8 cellular contexts compared by ENCODE assay signal in the genomic region with DNA sequence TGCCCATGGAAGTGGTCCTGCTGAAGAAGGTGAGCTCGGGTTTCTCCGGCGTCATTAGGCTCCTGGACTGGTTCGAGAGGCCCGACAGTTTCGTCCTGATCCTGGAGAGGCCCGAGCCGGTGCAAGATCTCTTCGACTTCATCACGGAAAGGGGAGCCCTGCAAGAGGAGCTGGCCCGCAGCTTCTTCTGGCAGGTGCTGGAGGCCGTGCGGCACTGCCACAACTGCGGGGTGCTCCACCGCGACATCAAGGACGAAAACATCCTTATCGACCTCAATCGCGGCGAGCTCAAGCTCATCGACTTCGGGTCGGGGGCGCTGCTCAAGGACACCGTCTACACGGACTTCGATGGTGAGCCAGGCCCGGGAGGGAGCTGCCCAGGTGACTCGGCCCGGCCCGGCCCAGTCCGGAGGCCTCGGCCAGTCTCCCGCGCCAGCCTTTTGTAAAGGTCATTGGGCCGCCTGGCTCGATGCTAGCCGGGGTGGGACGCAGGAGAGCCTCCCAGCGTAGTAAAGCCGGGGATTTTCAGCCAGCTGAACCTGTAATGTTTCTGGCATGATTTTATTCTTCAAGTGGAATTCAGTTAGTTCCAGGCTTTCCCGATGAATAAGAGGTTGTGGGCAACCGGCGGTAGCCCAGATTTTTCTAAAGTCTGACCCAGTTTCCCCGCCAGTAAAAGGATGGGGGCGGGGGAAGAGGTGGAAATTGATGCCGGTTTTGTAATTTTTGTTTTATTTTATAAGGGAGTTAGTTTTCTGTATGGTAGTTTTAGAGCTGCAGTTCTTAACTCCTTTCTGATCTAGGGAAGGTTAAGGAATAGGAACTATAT. TPM values are rescaled to one million over a fixed set of nuclear protein-coding genes. Genes with fewer than 3 reads are reported as not detected.
DNase-seq lines count a peak whose midpoint lies in the region; ATAC-seq and TF ChIP-seq lines count a peak whose summit lies in the region.

No MANE protein-coding gene starts in this region.

- H3K27me3 Mint-ChIP-seq in activated T-helper 17 cell treated with anti-CD3 and anti-CD28 coated beads, Interleukin-2, amount 50 U/mL, for 72 hours: no peaks in the 10 kb centered on the region
- H3K27me3 Mint-ChIP-seq in neural crest cell (ENCODE audit: low read depth): peaks cover 37% of the 10 kb centered on the region

- DNase-seq in EL (peak; percentile 68), NCI-H2029 treated with DMSO at 0.1 percent for 48 hours (lab: John Stamatoyannopoulos, UW) (peak; percentile 48), fibroblast of villous mesenchyme (ENCODE audit: low read depth) (no peak), neural crest cell (ENCODE audit: low read depth, low spot score) (peak; percentile 14), cortex of kidney (lab: John Stamatoyannopoulos, UW) (no peak), NCI-H2171 (lab: John Stamatoyannopoulos, UW) (no peak)

- H3K4me3 ChIP-seq in fibroblast of villous mesenchyme (ENCODE audit: low read depth, low read length): peak overlapping the region; percentile 97

- H3K4me1 Mint-ChIP-seq in activated T-helper 17 cell treated with anti-CD3 and anti-CD28 coated beads, Interleukin-2, amount 50 U/mL, for 72 hours: peaks cover 38% of the 10 kb centered on the region
- peaks cover 31% of the 10 kb centered on the region for H3K4me1 Mint-ChIP-seq in neural crest cell

- H3K27ac Mint-ChIP-seq in activated T-helper 17 cell treated with anti-CD3 and anti-CD28 coated beads, Interleukin-2, amount 50 U/mL, for 72 hours: peak overlapping the region; percentile 99
- H3K27ac Mint-ChIP-seq in neural crest cell (ENCODE audit: unreplicated experiment): peak overlapping the region; percentile 90

- H3K9me3 Mint-ChIP-seq in activated T-helper 17 cell treated with anti-CD3 and anti-CD28 coated beads, Interleukin-2, amount 50 U/mL, for 72 hours: no peaks in the 10 kb centered on the region
- no peaks in the 10 kb centered on the region for H3K9me3 Mint-ChIP-seq in neural crest cell

- H3K36me3 Mint-ChIP-seq in activated T-helper 17 cell treated with anti-CD3 and anti-CD28 coated beads, Interleukin-2, amount 50 U/mL, for 72 hours (ENCODE audit: low read depth): peaks cover 70% of the 10 kb centered on the region
- no peaks in the 10 kb centered on the region for H3K36me3 Mint-ChIP-seq in neural crest cell (ENCODE audit: low read depth)

- H3K4me3 Mint-ChIP-seq in activated T-helper 17 cell treated with anti-CD3 and anti-CD28 coated beads, Interleukin-2, amount 50 U/mL, for 72 hours: peak overlapping the region; percentile 98
- H3K4me3 Mint-ChIP-seq in neural crest cell: peak overlapping the region; percentile 85

- no peak for TF ChIP-seq CTCF in fibroblast of villous mesenchyme (IDR thresholded peaks at IDR 0.05; ENCODE audit: insufficient read depth, low read depth, low read length)
- TF ChIP-seq CTCF in neural crest cell (conservative IDR thresholded peaks at IDR 0.05): no peak

- ATAC-seq in activated T-helper 17 cell treated with anti-CD3 and anti-CD28 coated beads, Interleukin-2, amount 50 U/mL, for 72 hours (replicated peaks): no peak
- ATAC-seq in HG02885 (IDR thresholded peaks at IDR 0.05; ENCODE audit: poor library complexity, unreplicated experiment): no peak

RNA-seq across cellular contexts. Expression of gene PIM1, which starts 1.4 kb away (rescaled TPM):
- 100 to 1,000 TPM; 246 to 403 TPM for total RNA-seq in activated T-helper 17 cell treated with anti-CD3 and anti-CD28 coated beads, Interleukin-2, amount 50 U/mL, for 72 hours
- total RNA-seq in fibroblast of villous mesenchyme: 22.9 and 28.0 TPM in 2 replicates
- total RNA-seq in neural crest cell: 8.6 and 9.1 TPM in 2 replicates

Comparison
In these comparisons a context has a peak if more than half of its experiments do, and no peak if none do; other contexts are left out.
1. DNase-seq: peak in EL (single experiment), NCI-H2029 treated with DMSO at 0.1 percent for 48 hours (single experiment) and neural crest cell (single experiment); none in fibroblast of villous mesenchyme (single experiment), cortex of kidney (single experiment) and NCI-H2171 (single experiment).